In genomic region chr10:42970451-42971250, GRCh38 we compare ENCODE assay signal across 17 cellular contexts.
DNase-seq lines count a peak whose midpoint lies in the region; ATAC-seq, FAIRE-seq and TF ChIP-seq lines count a peak whose summit lies in the region.
"Had no signal": no experiment of that assay in that cellular context is flagged by ENCODE, and none has a peak within 500 bp of the region (broad histone marks: within the 10 kb centered on the region; RNA-seq: fewer than 3 reads in every experiment).

No MANE protein-coding gene starts in this region.

- no peaks in the 10 kb centered on the region for H3K4me1 Mint-ChIP-seq in activated CD4-positive, alpha-beta memory T cell treated with anti-CD3 and anti-CD28 coated beads for 36 hours (ENCODE audit: low read depth)
- H3K4me1 Mint-ChIP-seq in stimulated activated memory B cell treated with anti-CD40 and anti-IgM and Interleukin-4, amounts not matched to agents 10 μg/mL and 1 μg/mL and 100 μg/mL, for 72 hours, result no peaks in the 10 kb centered on the region
- H3K4me1 Mint-ChIP-seq in activated CD4-positive, alpha-beta T cell treated with anti-CD3 and anti-CD28 coated beads, Interleukin-2, amount 10 ng/mL, durations not matched to agents 24 days and 14 days, result no peaks in the 10 kb centered on the region

- no peak overlapping the region for H3K4me3 ChIP-seq in left lung
- H3K4me3 ChIP-seq: cardiac muscle cell, heart right ventricle, PC-9 had no signal

- FAIRE-seq in D721Med (lab: Jason Lieb, UNC), result no peak
- FAIRE-seq: GM18507 had no signal

- no peaks in the 10 kb centered on the region for H3K4me1 ChIP-seq in left lung
- H3K4me1 ChIP-seq: Caco-2 had no signal

- H3K9me3 Mint-ChIP-seq in activated CD4-positive, alpha-beta memory T cell treated with anti-CD3 and anti-CD28 coated beads for 36 hours, result no peaks in the 10 kb centered on the region
- peaks cover 3% of the 10 kb centered on the region for H3K9me3 Mint-ChIP-seq in stimulated activated memory B cell treated with anti-CD40 and anti-IgM and Interleukin-4, amounts not matched to agents 10 μg/mL and 1 μg/mL and 100 μg/mL, for 72 hours
- H3K9me3 Mint-ChIP-seq in activated CD4-positive, alpha-beta T cell treated with anti-CD3 and anti-CD28 coated beads, Interleukin-2, amount 10 ng/mL, durations not matched to agents 24 days and 14 days, result no peaks in the 10 kb centered on the region
- H3K9me3 Mint-ChIP-seq: activated naive CD4-positive, alpha-beta T cell treated with anti-CD3 and anti-CD28 coated beads, Interleukin-2, amount 50 U/mL, for 72 hours had no signal

- peaks cover 7% of the 10 kb centered on the region for H3K27me3 Mint-ChIP-seq in activated CD4-positive, alpha-beta memory T cell treated with anti-CD3 and anti-CD28 coated beads for 36 hours
- H3K27me3 Mint-ChIP-seq in stimulated activated memory B cell treated with anti-CD40 and anti-IgM and Interleukin-4, amounts not matched to agents 10 μg/mL and 1 μg/mL and 100 μg/mL, for 72 hours, result peaks cover 20% of the 10 kb centered on the region
- peaks cover 7% of the 10 kb centered on the region for H3K27me3 Mint-ChIP-seq in activated CD4-positive, alpha-beta T cell treated with anti-CD3 and anti-CD28 coated beads, Interleukin-2, amount 10 ng/mL, durations not matched to agents 24 days and 14 days

- no peak overlapping the region for H3K4me3 Mint-ChIP-seq in activated CD4-positive, alpha-beta memory T cell treated with anti-CD3 and anti-CD28 coated beads for 36 hours
- no peak overlapping the region for H3K4me3 Mint-ChIP-seq in stimulated activated memory B cell treated with anti-CD40 and anti-IgM and Interleukin-4, amounts not matched to agents 10 μg/mL and 1 μg/mL and 100 μg/mL, for 72 hours
- H3K4me3 Mint-ChIP-seq in activated CD4-positive, alpha-beta T cell treated with anti-CD3 and anti-CD28 coated beads, Interleukin-2, amount 10 ng/mL, durations not matched to agents 24 days and 14 days, result no peak overlapping the region

- H3K9me3 ChIP-seq in left lung, result no peaks in the 10 kb centered on the region
- H3K9me3 ChIP-seq: Caco-2, heart right ventricle had no signal

- H3K27me3 ChIP-seq in left lung, result peaks cover 0 to 7% of the 10 kb centered on the region in 2 donors
- H3K27me3 ChIP-seq: cardiac muscle cell had no signal

- CTCF ChIA-PET in activated CD4-positive, alpha-beta memory T cell treated with anti-CD3 and anti-CD28 coated beads for 36 hours (lab: Charles Lee), result no interaction called here

- no peaks in the 10 kb centered on the region for H3K36me3 ChIP-seq in left lung
- H3K36me3 ChIP-seq: cardiac muscle cell, heart right ventricle had no signal

- POLR2A ChIA-PET in activated CD4-positive, alpha-beta memory T cell treated with anti-CD3 and anti-CD28 coated beads for 36 hours (lab: Charles Lee), result interaction anchor here (0.5 kb wide), 1 partner anchor 1759 kb away, joined by 3 read pairs; no protein-coding TSS in a partner anchor

- TF ChIP-seq CTCF in left lung (IDR thresholded peaks at IDR 0.05), result no peak
- TF ChIP-seq CTCF in D721Med (IDR thresholded peaks at IDR 0.05; ENCODE audit: insufficient read depth, missing control alignments), result no peak

- H3K27ac Mint-ChIP-seq in activated CD4-positive, alpha-beta memory T cell treated with anti-CD3 and anti-CD28 coated beads for 36 hours, result no peak overlapping the region
- no peak overlapping the region for H3K27ac Mint-ChIP-seq in stimulated activated memory B cell treated with anti-CD40 and anti-IgM and Interleukin-4, amounts not matched to agents 10 μg/mL and 1 μg/mL and 100 μg/mL, for 72 hours
- H3K27ac Mint-ChIP-seq in activated CD4-positive, alpha-beta T cell treated with anti-CD3 and anti-CD28 coated beads, Interleukin-2, amount 10 ng/mL, durations not matched to agents 24 days and 14 days, result no peak overlapping the region

- H3K27ac ChIP-seq in left lung, result no peak overlapping the region
- H3K27ac ChIP-seq: cardiac muscle cell, heart right ventricle, PC-9 had no signal

- H3K36me3 Mint-ChIP-seq in activated CD4-positive, alpha-beta memory T cell treated with anti-CD3 and anti-CD28 coated beads for 36 hours, result no peaks in the 10 kb centered on the region
- H3K36me3 Mint-ChIP-seq in stimulated activated memory B cell treated with anti-CD40 and anti-IgM and Interleukin-4, amounts not matched to agents 10 μg/mL and 1 μg/mL and 100 μg/mL, for 72 hours, result no peaks in the 10 kb centered on the region
- no peaks in the 10 kb centered on the region for H3K36me3 Mint-ChIP-seq in activated CD4-positive, alpha-beta T cell treated with anti-CD3 and anti-CD28 coated beads, Interleukin-2, amount 10 ng/mL, durations not matched to agents 24 days and 14 days (ENCODE audit: low read depth)
- H3K36me3 Mint-ChIP-seq: activated naive CD4-positive, alpha-beta T cell treated with anti-CD3 and anti-CD28 coated beads, Interleukin-2, amount 50 U/mL, for 72 hours had no signal

- DNase-seq in activated T-cell treated with anti-CD3 and anti-CD28 coated beads, Interleukin-2, amount 50 U/mL, for 48 hours, result peak; percentile 4 to 14
- no peak for DNase-seq in activated T-cell treated with anti-CD3 and anti-CD28 coated beads for 4 hours
- peak; percentile 7 for DNase-seq in activated CD4-positive, alpha-beta memory T cell treated with anti-CD3 and anti-CD28 coated beads for 36 hours
- DNase-seq in left lung, result peak; percentile 12 to 63
- no peak for DNase-seq in D721Med (ENCODE audit: insufficient read length, low spot score)
- DNase-seq in activated CD4-positive, alpha-beta T cell treated with anti-CD3 and anti-CD28 coated beads, Interleukin-2, amount 10 ng/mL, durations not matched to agents 24 days and 14 days, result no peak
- DNase-seq: NCI-H1436 treated with DMSO at 0.1 percent for 48 hours, NCI-H510A, PC-9, T-helper 2 cell had no signal

- no peak for ATAC-seq in left lung
- peak; percentile 27 for ATAC-seq in stimulated activated memory B cell treated with anti-CD40 and anti-IgM and Interleukin-4, amounts not matched to agents 10 μg/mL and 1 μg/mL and 100 μg/mL, for 72 hours
- no peak for ATAC-seq in GM21786 (IDR thresholded peaks at IDR 0.05; ENCODE audit: unreplicated experiment)
- ATAC-seq: activated naive CD4-positive, alpha-beta T cell treated with anti-CD3 and anti-CD28 coated beads, Interleukin-2, amount 50 U/mL, for 72 hours; heart right ventricle had no signal

- intact Hi-C loops in activated CD4-positive, alpha-beta memory T cell treated with anti-CD3 and anti-CD28 coated beads for 36 hours (cut with micrococcal nuclease), result no loop called here
- intact Hi-C loops in left lung (cut with DNase I), result no loop called here
- intact Hi-C loops in activated CD4-positive, alpha-beta T cell treated with anti-CD3 and anti-CD28 coated beads, Interleukin-2, amount 10 ng/mL, durations not matched to agents 24 days and 14 days (cut with micrococcal nuclease), result no loop called here

Comparison
In these comparisons a context has a peak if more than half of its experiments do, and no peak if none do; other contexts are left out.
1. DNase-seq: peak in activated T-cell treated with anti-CD3 and anti-CD28 coated beads, Interleukin-2, amount 50 U/mL, for 48 hours (2 of 2), activated CD4-positive, alpha-beta memory T cell treated with anti-CD3 and anti-CD28 coated beads for 36 hours (single experiment) and left lung (2 of 2); none in activated T-cell treated with anti-CD3 and anti-CD28 coated beads for 4 hours (single experiment), D721Med (single experiment) and activated CD4-positive, alpha-beta T cell treated with anti-CD3 and anti-CD28 coated beads, Interleukin-2, amount 10 ng/mL, durations not matched to agents 24 days and 14 days (single experiment).